In genomic region chr10:14916600-14916999, GRCh38 we compare ENCODE assay signal across 23 cellular contexts. TPM values are rescaled to one million over a fixed set of nuclear protein-coding genes. Genes with fewer than 3 reads are reported as not detected.
A peak's percentile ranks its signal among the peaks of the same experiment; 100 is the strongest.
DNase-seq lines count a peak whose midpoint lies in the region; ATAC-seq, FAIRE-seq and TF ChIP-seq lines count a peak whose summit lies in the region.
"Had no signal": no experiment of that assay in that cellular context is flagged by ENCODE, and none has a peak within 500 bp of the region (broad histone marks: within the 10 kb centered on the region; RNA-seq: fewer than 3 reads in every experiment).

No MANE protein-coding gene starts in this region.

- peaks cover 69% of the 10 kb centered on the region for H3K36me3 Mint-ChIP-seq in endothelial cell (ENCODE audit: low read depth, unreplicated experiment)

- peaks cover 4% of the 10 kb centered on the region for H3K4me1 Mint-ChIP-seq in endothelial cell (ENCODE audit: unreplicated experiment)
- H3K4me1 Mint-ChIP-seq: CD14-positive monocyte had no signal

- TF ChIP-seq CTCF in HEK293 (tag by site-specific recombination; IDR thresholded peaks at IDR 0.05) (no peak), GM12878 (IDR thresholded peaks at IDR 0.05 in 2 of 3, conservative IDR thresholded peaks at IDR 0.05 in 1 of 3; ENCODE audit: control insufficient read depth in 2 of 3, extremely low read depth in 1 of 3, insufficient read depth in 1 of 3, low read depth in 3 of 3, low read length in 3 of 3) (no peak), endothelial cell (IDR thresholded peaks at IDR 0.05; ENCODE audit: unreplicated experiment) (no peak), RWPE1 (conservative IDR thresholded peaks at IDR 0.05; ENCODE audit: low read depth) (no peak)

- H3K4me1 ChIP-seq in HEK293 (ENCODE audit: control insufficient read depth, insufficient read depth, low read length) (no peaks in the 10 kb centered on the region), GM12878 (ENCODE audit: control insufficient read depth, insufficient read depth, low read length) (peaks cover 3% of the 10 kb centered on the region; the same call in 1 of the 2 replicates)
- H3K4me1 ChIP-seq: BE2C, BLaER1, Caco-2 had no signal

- RAD21 ChIA-PET in GM12878 (lab: Charles Lee; ENCODE audit: unreplicated experiment): no interaction called here

- ATAC-seq in GM12878: no peak
- ATAC-seq: CD8-positive, alpha-beta T cell had no signal

- no peak for TF ChIP-seq EP300 in GM12878 (IDR thresholded peaks at IDR 0.05; ENCODE audit: borderline replicate concordance in 1 of 2, control insufficient read depth in 1 of 2, low read depth in 2 of 2, low read length in 2 of 2)

- CTCF ChIA-PET in HEK293 (lab: Yijun Ruan, JAX) (no interaction called here), GM12878 (lab: Yijun Ruan, JAX) (interaction anchor here (1.6 kb wide), 1 partner anchor 15 kb away, joined by 4 read pairs; no protein-coding TSS in a partner anchor), RWPE1 (lab: Yijun Ruan, JAX) (no interaction called here)

- no peaks in the 10 kb centered on the region for H3K27me3 Mint-ChIP-seq in endothelial cell (ENCODE audit: unreplicated experiment)
- H3K27me3 Mint-ChIP-seq: CD4-positive, CD25-positive, alpha-beta regulatory T cell had no signal

- no peak for TF ChIP-seq RAD21 in GM12878 (IDR thresholded peaks at IDR 0.05; ENCODE audit: insufficient read depth, low read depth, low read length)

- H4K20me1 ChIP-seq in GM12878 (ENCODE audit: control insufficient read depth, insufficient read depth): no peaks in the 10 kb centered on the region
- H4K20me1 ChIP-seq: BLaER1 had no signal

- intact Hi-C loops in GM12878 (cut with micrococcal nuclease; ENCODE audit: unreplicated experiment): no loop called here

- peak; percentile 64 for FAIRE-seq in GM12878 (lab: Jason Lieb, UNC)
- FAIRE-seq: A204.1, D721Med, GM12892, GM18507 had no signal

- peak overlapping the region; percentile 21 for H3K4me3 Mint-ChIP-seq in endothelial cell (ENCODE audit: unreplicated experiment)
- H3K4me3 Mint-ChIP-seq: CD14-positive monocyte; CD8-positive, alpha-beta T cell had no signal

- H3K4me3 ChIP-seq in HEK293 (ENCODE audit: low read depth, low read length) (no peak overlapping the region), GM12878 (no peak overlapping the region)

- peaks cover 32 to 87% of the 10 kb centered on the region in 2 experiments for H3K36me3 ChIP-seq in HEK293 (ENCODE audit: control insufficient read depth in 2 of 2, insufficient read depth in 1 of 2, low read length in 2 of 2)
- peaks cover 13 to 35% of the 10 kb centered on the region in 2 experiments for H3K36me3 ChIP-seq in GM12878 (ENCODE audit: control insufficient read depth in 2 of 2, insufficient read depth in 2 of 2, low read length in 1 of 2)

- in situ Hi-C loops in GM12878 (cut with MboI): no loop called here

- POLR2A ChIA-PET in HEK293 (lab: Yijun Ruan, JAX): no interaction called here
- POLR2A ChIA-PET in GM12878 (lab: Charles Lee): no interaction called here
- POLR2A ChIA-PET in RWPE1 (lab: Yijun Ruan, JAX; ENCODE audit: low non-redundant PET): no interaction called here

- SMC1A ChIA-PET in GM12878 (lab: Charles Lee; ENCODE audit: uncharacterized antibody, unreplicated experiment): interaction anchor here (1.0 kb wide), 1 partner anchor 19 kb away, joined by 3 read pairs; no protein-coding TSS in a partner anchor

- no peak for TF ChIP-seq POLR2A in GM12878 (IDR thresholded peaks at IDR 0.05; ENCODE audit: low read depth, low read length)

- BruUV-seq in GM12878 (replicated peaks; lab: Mats Ljungman, UMichigan): no TSS peak

- no peaks in the 10 kb centered on the region for H3K9me3 Mint-ChIP-seq in endothelial cell (ENCODE audit: unreplicated experiment)

- no peak overlapping the region for H3K27ac ChIP-seq in HEK293 (ENCODE audit: extremely low read depth, low read depth, low read length)
- no peak overlapping the region for H3K27ac ChIP-seq in GM12878 (ENCODE audit: control insufficient read depth, insufficient read depth)
- no peak overlapping the region for H3K27ac ChIP-seq in RWPE1
- H3K27ac ChIP-seq: BLaER1 had no signal

- H2AFZ ChIP-seq in GM12878 (ENCODE audit: control insufficient read depth, low read depth, low read length): no peak overlapping the region

- WGBS in GM12878 (ENCODE audit: insufficient coverage, insufficient replicate concordance, low lambda C conversion rate, missing lambda C conversion rate): 93% methylated on average over 2 of the region's 2 CpGs

- no peaks in the 10 kb centered on the region for H3K27me3 ChIP-seq in GM12878 (replicated peaks in 1 of 2; ENCODE audit: control insufficient read depth in 2 of 2, insufficient read depth in 2 of 2, low read length in 1 of 2)
- H3K27me3 ChIP-seq: BE2C, BLaER1 had no signal

- DNase-seq in GM12878 (ENCODE audit: low read depth, low spot score) (no peak), endothelial cell (ENCODE audit: low spot score) (no peak), RWPE1 (ENCODE audit: low spot score) (no peak), pons (ENCODE audit: low spot score) (no peak), NCI-H748 treated with DMSO at 0.1 percent for 48 hours (lab: John Stamatoyannopoulos, UW) (no peak)
- DNase-seq: 8988T; ACHN; BE2C; C1 segment of cervical spinal cord; Caco-2; Calu3; CD4-positive, CD25-positive, alpha-beta regulatory T cell; CD8-positive, alpha-beta T cell; DMS79 treated with DMSO at 0.1 percent for 48 hours; GF-D8 had no signal

- H3K9ac ChIP-seq in GM12878 (ENCODE audit: control insufficient read depth, insufficient read depth, low read length): no peak overlapping the region
- H3K9ac ChIP-seq: BLaER1 had no signal

- no peak overlapping the region for H3K27ac Mint-ChIP-seq in endothelial cell (ENCODE audit: unreplicated experiment)
- H3K27ac Mint-ChIP-seq: CD8-positive, alpha-beta T cell had no signal

- H3K79me2 ChIP-seq in GM12878 (ENCODE audit: control insufficient read depth, insufficient read depth, low read length): no peaks in the 10 kb centered on the region; the same call in 1 of the 2 replicates

- H3K9me3 ChIP-seq in HEK293 (ENCODE audit: control insufficient read depth, insufficient read depth, low read depth, low read length) (no peaks in the 10 kb centered on the region), GM12878 (replicated peaks; ENCODE audit: control insufficient read depth, insufficient read depth, low read length) (peaks cover 14% of the 10 kb centered on the region)
- H3K9me3 ChIP-seq: BE2C had no signal

- H3K4me2 ChIP-seq in GM12878 (ENCODE audit: control insufficient read depth, insufficient read depth): no peak overlapping the region
- H3K4me2 ChIP-seq: BLaER1 had no signal

RNA-seq across cellular contexts. Expression of gene DCLRE1C, which starts 37.3 kb away (rescaled TPM):
- 40.7 and 42.5 TPM in 2 replicates for total RNA-seq in GM12878 (2013; cell fraction: nucleolus; rRNA removed)
- total RNA-seq in GM12878 (2014; rRNA removed) (24.6 and 25.8 TPM in 2 replicates), GM12878 (2014; rRNA removed; fragmentation: Illumina TruSeq; extraction: Trizol) (29.5 and 32.1 TPM in 2 replicates), GM12878 (2021) (19.8 and 20.6 TPM in 2 replicates), endothelial cell (ENCODE audit: unreplicated experiment) (5.5 TPM)
- polyA plus RNA-seq in GM12878 (2011; ENCODE audit: low read depth): 10.0 TPM
- polyA plus RNA-seq in GM12878 (2011; rRNA removed) (19.3 and 26.3 TPM in 2 replicates), GM12878 (2014; fragmentation: Illumina TruSeq; extraction: Trizol) (28.7 and 29.2 TPM in 2 replicates), GM12878 (2014; fragmentation: Nextera tagmentation; extraction: Ambion mirVana) (10 to 100 TPM; 15.7 to 26.2 TPM), GM12878 (2014; rRNA removed) (18.5 and 20.3 TPM in 2 replicates), GM12878 (2016; fragmentation: Nextera tagmentation; extraction: Ambion mirVana) (10 to 100 TPM; 35.7 to 43.4 TPM)
- 11.7 and 14.1 TPM in 2 replicates for polyA plus RNA-seq in GM12878 (2011; cell fraction: cytosol; rRNA removed)
- polyA plus RNA-seq in GM12878 (2011; cell fraction: nucleus; rRNA removed): 20.8 and 25.3 TPM in 2 replicates
- 10.1 and 11.8 TPM in 2 replicates for polyA plus RNA-seq in GM12878 (2012)
- 19.5 and 24.3 TPM in 2 replicates for polyA minus RNA-seq in GM12878 (2011; rRNA and poly(A)+ RNA removed)
- 6.4 and 10.0 TPM in 2 replicates for polyA minus RNA-seq in GM12878 (2011; cell fraction: cytosol; rRNA and poly(A)+ RNA removed)
- polyA minus RNA-seq in GM12878 (2011; cell fraction: nucleus; rRNA and poly(A)+ RNA removed): 18.4 and 27.3 TPM in 2 replicates

RNA-seq across cellular contexts. Expression of gene SUV39H2, which starts 37.9 kb away (rescaled TPM):
- total RNA-seq in GM12878 (2013; cell fraction: nucleolus; rRNA removed): 50.3 and 53.7 TPM in 2 replicates
- total RNA-seq in GM12878 (2014; rRNA removed) (24.3 and 27.6 TPM in 2 replicates), GM12878 (2014; rRNA removed; fragmentation: Illumina TruSeq; extraction: Trizol) (32.3 and 32.6 TPM in 2 replicates), GM12878 (2021) (25.8 and 26.9 TPM in 2 replicates), endothelial cell (ENCODE audit: unreplicated experiment) (15.6 TPM)
- 10.0 TPM for polyA plus RNA-seq in GM12878 (2011; ENCODE audit: low read depth)
- polyA plus RNA-seq in GM12878 (2011; rRNA removed) (26.1 and 43.4 TPM in 2 replicates), GM12878 (2014; fragmentation: Illumina TruSeq; extraction: Trizol) (41.1 and 45.0 TPM in 2 replicates), GM12878 (2014; fragmentation: Nextera tagmentation; extraction: Ambion mirVana) (10 to 100 TPM; 26.5 to 40.3 TPM), GM12878 (2014; rRNA removed) (17.9 and 27.4 TPM in 2 replicates), GM12878 (2016; fragmentation: Nextera tagmentation; extraction: Ambion mirVana) (10 to 100 TPM; 33.7 to 36.4 TPM)
- polyA plus RNA-seq in GM12878 (2011; cell fraction: cytosol; rRNA removed): 10.1 and 15.2 TPM in 2 replicates
- polyA plus RNA-seq in GM12878 (2011; cell fraction: nucleus; rRNA removed): 12.7 and 16.4 TPM in 2 replicates
- polyA plus RNA-seq in GM12878 (2012): 11.1 and 13.8 TPM in 2 replicates
- polyA minus RNA-seq in GM12878 (2011; rRNA and poly(A)+ RNA removed): 16.2 and 29.9 TPM in 2 replicates
- 11.0 and 14.3 TPM in 2 replicates for polyA minus RNA-seq in GM12878 (2011; cell fraction: cytosol; rRNA and poly(A)+ RNA removed)
- 9.2 and 16.4 TPM in 2 replicates for polyA minus RNA-seq in GM12878 (2011; cell fraction: nucleus; rRNA and poly(A)+ RNA removed)

RNA-seq across cellular contexts. Expression of gene MEIG1, which starts 42.6 kb away (rescaled TPM):
- total RNA-seq in GM12878 (2013; cell fraction: nucleolus; rRNA removed): not detected in 2 replicates
- total RNA-seq in GM12878 (2014; rRNA removed): not detected in 2 replicates
- 0.67 TPM in 1 of 2 replicates, not detected in the other for total RNA-seq in GM12878 (2014; rRNA removed; fragmentation: Illumina TruSeq; extraction: Trizol)
- not detected in 2 replicates for total RNA-seq in GM12878 (2021)
- not detected for polyA plus RNA-seq in GM12878 (2011; ENCODE audit: low read depth)
- polyA plus RNA-seq in GM12878 (2011; rRNA removed): 0.22 and 0.62 TPM in 2 replicates
- polyA plus RNA-seq in GM12878 (2011; cell fraction: cytosol; rRNA removed): not detected in 2 replicates
- polyA plus RNA-seq in GM12878 (2011; cell fraction: nucleus; rRNA removed): not detected in 2 replicates
- polyA plus RNA-seq in GM12878 (2012): not detected in 2 replicates
- polyA plus RNA-seq in GM12878 (2014; fragmentation: Illumina TruSeq; extraction: Trizol): 0.13 TPM in 1 of 2 replicates, not detected in the other
- under 1 TPM; 0.79 to 0.80 TPM for polyA plus RNA-seq in GM12878 (2014; fragmentation: Nextera tagmentation; extraction: Ambion mirVana)
- 0.71 and 1.1 TPM in 2 replicates for polyA plus RNA-seq in GM12878 (2014; rRNA removed)
- polyA plus RNA-seq in GM12878 (2016; fragmentation: Nextera tagmentation; extraction: Ambion mirVana): 1 to 10 TPM; 1.8 to 1.9 TPM
- not detected in 2 replicates for polyA minus RNA-seq in GM12878 (2011; rRNA and poly(A)+ RNA removed)
- not detected in 2 replicates for polyA minus RNA-seq in GM12878 (2011; cell fraction: cytosol; rRNA and poly(A)+ RNA removed)
- polyA minus RNA-seq in GM12878 (2011; cell fraction: nucleus; rRNA and poly(A)+ RNA removed): not detected in 2 replicates
- 0.80 TPM for total RNA-seq in endothelial cell (ENCODE audit: unreplicated experiment)
- total RNA-seq: A673; Caco-2; Calu3; CD4-positive, CD25-positive, alpha-beta regulatory T cell; CD8-positive, alpha-beta T cell had no signal
